ENCODE assay signal across 1 cellular context in genomic region chr10:13669182-13669860, GRCh38.
TF ChIP-seq lines count a peak whose summit lies in the region.

No MANE protein-coding gene starts in this region.

TF ChIP-seq in WTC11, 78 proteins besides CTCF, POLR2A, EP300 and RAD21 (continued from another document):
- TF ChIP-seq ATF2 (CRISPR knock-in tag; IDR thresholded peaks at IDR 0.05; ENCODE audit: borderline replicate concordance, low read depth): no peak
- TF ChIP-seq ZNF532 (CRISPR knock-in tag; IDR thresholded peaks at IDR 0.05; ENCODE audit: borderline replicate concordance): no peak
- no peak for TF ChIP-seq HMGA2 (CRISPR knock-in tag; IDR thresholded peaks at IDR 0.05)
- no peak for TF ChIP-seq ZNF396 (CRISPR knock-in tag; IDR thresholded peaks at IDR 0.05; ENCODE audit: borderline replicate concordance)
- no peak for TF ChIP-seq USF2 (CRISPR knock-in tag; IDR thresholded peaks at IDR 0.05)
TF ChIP-seq in WTC11: peak in this region for 0.
